Comparison of ENCODE assay signal across 15 cellular contexts in the genomic region with DNA sequence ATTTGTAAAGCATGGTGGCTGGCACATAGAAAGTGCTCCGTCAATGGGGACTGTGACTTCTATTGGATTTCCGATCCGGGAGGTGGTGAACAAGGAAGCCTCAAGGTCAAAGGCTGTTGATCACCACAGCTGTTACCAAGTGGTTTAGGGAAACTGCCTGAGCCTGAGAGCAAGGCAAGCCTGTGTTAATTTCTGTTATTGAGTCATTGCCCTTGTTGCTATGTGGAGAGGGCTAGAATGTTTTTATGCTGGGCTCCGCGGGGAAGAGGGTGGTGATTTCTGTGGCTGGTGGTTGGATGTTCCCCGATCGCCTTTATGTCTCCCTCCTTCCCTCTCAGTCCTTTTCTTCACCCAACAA.
DNase-seq lines count a peak whose midpoint lies in the region; ATAC-seq and TF ChIP-seq lines count a peak whose summit lies in the region.
"Had no signal": no experiment of that assay in that cellular context is flagged by ENCODE, and none has a peak within 500 bp of the region (broad histone marks: within the 10 kb centered on the region; RNA-seq: fewer than 3 reads in every experiment).

No MANE protein-coding gene starts in this region.

- H3K36me3 Mint-ChIP-seq in neural progenitor cell (no peaks in the 10 kb centered on the region), type B pancreatic cell (no peaks in the 10 kb centered on the region)
- H3K36me3 Mint-ChIP-seq: CD14-positive monocyte; CD8-positive, alpha-beta T cell had no signal

- H3K9me3 Mint-ChIP-seq in neural progenitor cell = peaks cover 2% of the 10 kb centered on the region
- H3K9me3 Mint-ChIP-seq in type B pancreatic cell = no peaks in the 10 kb centered on the region
- H3K9me3 Mint-ChIP-seq: CD8-positive, alpha-beta T cell; HFFc6 had no signal

- H3K9ac ChIP-seq in neural progenitor cell = no peak overlapping the region

- H3K4me3 ChIP-seq in coronary artery = no peak overlapping the region
- no peak overlapping the region for H3K4me3 ChIP-seq in neural progenitor cell

- H3K27ac Mint-ChIP-seq in neural progenitor cell = peak overlapping the region; percentile 38
- peak overlapping the region; percentile 54 for H3K27ac Mint-ChIP-seq in type B pancreatic cell
- H3K27ac Mint-ChIP-seq: CD14-positive monocyte; CD8-positive, alpha-beta T cell; HFFc6 had no signal

- H3K27me3 ChIP-seq in neural progenitor cell = peaks cover 10% of the 10 kb centered on the region

- peaks cover 16% of the 10 kb centered on the region for H3F3A ChIP-seq in neural progenitor cell (ENCODE audit: low read depth)

- ATAC-seq in GM18907 (IDR thresholded peaks at IDR 0.05; ENCODE audit: unreplicated experiment) = no peak
- ATAC-seq: CD8-positive, alpha-beta T cell had no signal

- peak; percentile 10 for DNase-seq in RPMI7951 (ENCODE audit: low read depth)
- DNase-seq in coronary artery (ENCODE audit: low spot score) = peak; percentile 36
- DNase-seq in neural progenitor cell (ENCODE audit: low spot score) = no peak
- DNase-seq in type B pancreatic cell (ENCODE audit: extremely low spot score, unreplicated experiment) = no peak
- DNase-seq in NCI-H1417 treated with DMSO at 0.1 percent for 48 hours (lab: John Stamatoyannopoulos, UW) = no peak
- DNase-seq in NCI-H2081 treated with DMSO at 0.1 percent for 48 hours (lab: John Stamatoyannopoulos, UW) = no peak
- DNase-seq: CD8-positive, alpha-beta T cell; COR-L47; DMS153; DMS79 treated with DMSO at 0.1 percent for 48 hours; EL; HCEC 1CT; HFFc6 had no signal

- no peak overlapping the region for H2AFZ ChIP-seq in neural progenitor cell (replicated peaks)

- H3K4me2 ChIP-seq in neural progenitor cell = no peak overlapping the region

- H3K4me1 Mint-ChIP-seq in neural progenitor cell (peaks cover 33% of the 10 kb centered on the region), type B pancreatic cell (ENCODE audit: unreplicated experiment) (peaks cover 21% of the 10 kb centered on the region)
- H3K4me1 Mint-ChIP-seq: CD14-positive monocyte had no signal

- H3K27me3 Mint-ChIP-seq in neural progenitor cell (ENCODE audit: insufficient read depth, low read depth) (peaks cover 2% of the 10 kb centered on the region), type B pancreatic cell (peaks cover 41% of the 10 kb centered on the region)

- no peaks in the 10 kb centered on the region for H3K36me3 ChIP-seq in neural progenitor cell

- no peaks in the 10 kb centered on the region for H3K9me3 ChIP-seq in neural progenitor cell (ENCODE audit: low read depth)

- H3K4me1 ChIP-seq in neural progenitor cell = peaks cover 15% of the 10 kb centered on the region

- TF ChIP-seq CTCF in coronary artery (IDR thresholded peaks at IDR 0.05) = no peak
- TF ChIP-seq CTCF in neural progenitor cell (IDR thresholded peaks at IDR 0.05) = no peak
- no peak for TF ChIP-seq CTCF in type B pancreatic cell (conservative IDR thresholded peaks at IDR 0.05)

- H3K79me2 ChIP-seq in neural progenitor cell (ENCODE audit: low read depth) = no peaks in the 10 kb centered on the region

- no peak overlapping the region for H3K4me3 Mint-ChIP-seq in neural progenitor cell
- H3K4me3 Mint-ChIP-seq in type B pancreatic cell = no peak overlapping the region
- H3K4me3 Mint-ChIP-seq: CD14-positive monocyte; CD8-positive, alpha-beta T cell; HFFc6 had no signal

- H3K27ac ChIP-seq in coronary artery = no peak overlapping the region
- H3K27ac ChIP-seq in neural progenitor cell = no peak overlapping the region

- H4K20me1 ChIP-seq in neural progenitor cell (ENCODE audit: low read depth) = no peaks in the 10 kb centered on the region

Comparison
In these comparisons a context has a peak if more than half of its experiments do, and no peak if none do; other contexts are left out.
1. DNase-seq: peak in RPMI7951 (single experiment) and coronary artery (single experiment); none in neural progenitor cell (single experiment), type B pancreatic cell (single experiment), NCI-H1417 treated with DMSO at 0.1 percent for 48 hours (single experiment) and NCI-H2081 treated with DMSO at 0.1 percent for 48 hours (single experiment).